8 cellular contexts compared by ENCODE assay signal in the genomic region with DNA sequence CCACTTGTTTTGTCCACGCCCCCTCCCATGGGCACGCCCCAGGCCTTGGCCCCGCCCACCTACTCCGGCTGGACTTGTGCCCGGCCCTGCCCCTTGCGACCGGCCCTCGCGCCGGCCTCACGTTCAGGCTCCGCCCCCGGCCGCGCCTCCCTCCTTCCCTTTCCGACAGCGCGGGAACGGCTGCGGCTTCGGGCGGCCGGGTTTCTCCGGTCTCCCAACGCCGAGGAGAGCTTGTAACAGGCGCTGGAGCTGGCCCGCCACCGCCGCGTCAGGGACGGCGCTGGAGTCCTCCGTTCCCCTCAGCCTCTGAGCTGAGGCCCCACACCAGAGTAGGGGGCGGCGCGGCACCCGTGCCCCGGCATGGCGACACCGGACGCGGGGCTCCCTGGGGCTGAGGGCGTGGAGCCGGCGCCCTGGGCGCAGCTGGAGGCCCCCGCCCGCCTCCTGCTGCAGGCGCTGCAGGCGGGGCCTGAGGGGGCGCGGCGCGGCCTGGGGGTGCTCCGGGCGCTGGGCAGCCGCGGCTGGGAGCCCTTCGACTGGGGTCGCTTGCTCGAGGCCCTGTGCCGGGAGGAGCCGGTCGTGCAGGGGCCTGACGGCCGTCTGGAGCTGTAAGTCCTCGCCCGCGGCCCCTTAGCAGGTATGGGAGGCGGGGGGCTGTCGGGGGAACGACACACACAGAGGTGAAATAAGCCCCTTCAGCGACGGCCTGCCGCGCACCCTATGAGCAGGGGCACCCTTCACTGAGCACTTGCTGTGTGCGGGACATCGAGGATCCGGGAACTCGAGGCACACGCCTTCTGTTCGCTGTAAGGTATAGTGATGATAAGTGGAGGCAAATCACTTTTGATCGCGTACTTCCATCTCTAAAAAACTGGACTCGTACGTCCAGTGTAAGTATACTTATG. TPM values are rescaled to one million over a fixed set of nuclear protein-coding genes. Genes with fewer than 3 reads are reported as not detected.
DNase-seq lines count a peak whose midpoint lies in the region; ATAC-seq and TF ChIP-seq lines count a peak whose summit lies in the region.

FANCE (plus strand) TSS at position 153 of the 905 bp plus-strand sequence; CDS start at position 361, 208 bp downstream.

- peaks cover 19% of the 10 kb centered on the region for H3K36me3 Mint-ChIP-seq in Calu3 (ENCODE audit: insufficient read depth, unreplicated experiment)

- peak; percentile 99 for DNase-seq in Calu3
- peak; percentile 87 for DNase-seq in NT2/D1 (ENCODE audit: low read depth, low spot score)
- DNase-seq in activated CD8-positive, alpha-beta memory T cell treated with anti-CD3 and anti-CD28 coated beads, Interleukin-2, amount 50 U/mL, for 4 hours, result peak; percentile 90
- peak; percentile 90 for DNase-seq in midbrain (lab: John Stamatoyannopoulos, UW)
- peak; percentile 78 to 80 for DNase-seq in stimulated activated CD8-positive, alpha-beta memory T cell treated with anti-CD3 and anti-CD28 coated beads, Interleukin-15, amount 100 ng/mL, for 4 hours (ENCODE audit: low read depth in 2 of 2)

- in situ Hi-C loops in endometrial microvascular endothelial cells (cut with HindIII; ENCODE audit: inconsistent ontology term, low pct_unique_long_range_greater_than_20kb, low sequenced_read_pairs), result no loop called here

- H3K4me3 Mint-ChIP-seq in Calu3 (ENCODE audit: low read depth, unreplicated experiment), result peak within 1 kb of the TSS; percentile 79

- no TSS peak for BruUV-seq in Calu3 (replicated peaks; lab: Mats Ljungman, UMichigan)

- peaks cover 12% of the 10 kb centered on the region; the same call in 1 of the 2 replicates for H3K27me3 ChIP-seq in HUES6 (ENCODE audit: control insufficient read depth, insufficient read depth, low read length)
- no peaks in the 10 kb centered on the region for H3K27me3 ChIP-seq in NT2/D1 (ENCODE audit: insufficient read depth, insufficient read length)

- H3K27ac Mint-ChIP-seq in Calu3 (ENCODE audit: unreplicated experiment), result no peak within 1 kb of the TSS

- peaks cover 26% of the 10 kb centered on the region for H3K4me1 Mint-ChIP-seq in Calu3 (ENCODE audit: low read depth, unreplicated experiment)

- H3K36me3 ChIP-seq in HUES6 (ENCODE audit: control insufficient read depth, insufficient read depth, low read length) (peaks cover 14% of the 10 kb centered on the region), NT2/D1 (ENCODE audit: insufficient read depth, insufficient read length, low read length) (peaks cover 19% of the 10 kb centered on the region)

- peaks cover 27% of the 10 kb centered on the region for H3K27me3 Mint-ChIP-seq in Calu3 (ENCODE audit: unreplicated experiment)

- no peak for TF ChIP-seq CTCF in Calu3 (IDR thresholded peaks at IDR 0.05; ENCODE audit: unreplicated experiment)

- no peak within 1 kb of the TSS for H3K27ac ChIP-seq in HUES6 (ENCODE audit: low read depth, low read length)

- H3K9ac ChIP-seq in HUES6 (ENCODE audit: low read length), result peak within 1 kb of the TSS; percentile 71
- H3K9ac ChIP-seq in NT2/D1 (ENCODE audit: insufficient read length, low read depth), result peak within 1 kb of the TSS; percentile 70

- CTCF ChIA-PET in Calu3 (lab: Charles Lee), result interaction anchor here (0.7 to 1.4 kb wide), 5 partner anchors 16 to 159 kb away, joined by 3 to 6 read pairs (median 4); partner anchors contain the start of genes PPARD and RPL10A

- ATAC-seq in GM21423 (IDR thresholded peaks at IDR 0.05; ENCODE audit: unreplicated experiment), result peak; percentile 87

- no peaks in the 10 kb centered on the region for H3K9me3 Mint-ChIP-seq in Calu3 (ENCODE audit: low read depth, unreplicated experiment)

- peak within 1 kb of the TSS; percentile 79 for H3K4me3 ChIP-seq in HUES6 (ENCODE audit: low read depth, low read length)
- peak within 1 kb of the TSS; percentile 65 for H3K4me3 ChIP-seq in NT2/D1 (ENCODE audit: insufficient read length, low read depth)

- H3K9me3 ChIP-seq in HUES6 (ENCODE audit: control insufficient read depth, insufficient read depth, low read depth, low read length) (no peaks in the 10 kb centered on the region), NT2/D1 (ENCODE audit: insufficient read depth, low read length) (no peaks in the 10 kb centered on the region)

- H3K4me1 ChIP-seq in HUES6 (ENCODE audit: control insufficient read depth, insufficient read depth, low read length) (peaks cover 21% of the 10 kb centered on the region), NT2/D1 (ENCODE audit: insufficient read depth, insufficient read length) (peaks cover 7% of the 10 kb centered on the region)

- intact Hi-C loops in Calu3 (cut with micrococcal nuclease; ENCODE audit: unreplicated experiment), result loop anchor here (5.0 kb wide), 1 partner anchor 60 kb away; no protein-coding TSS in a partner anchor

RNA-seq across cellular contexts. Expression of gene FANCE, which starts in this region (rescaled TPM):
- total RNA-seq in Calu3 (2022) (10.4 and 10.9 TPM in 2 replicates), endometrial microvascular endothelial cells (ENCODE audit: inconsistent ontology term) (10.6 TPM)
